8 cellular contexts compared by ENCODE assay signal in the genomic region with DNA sequence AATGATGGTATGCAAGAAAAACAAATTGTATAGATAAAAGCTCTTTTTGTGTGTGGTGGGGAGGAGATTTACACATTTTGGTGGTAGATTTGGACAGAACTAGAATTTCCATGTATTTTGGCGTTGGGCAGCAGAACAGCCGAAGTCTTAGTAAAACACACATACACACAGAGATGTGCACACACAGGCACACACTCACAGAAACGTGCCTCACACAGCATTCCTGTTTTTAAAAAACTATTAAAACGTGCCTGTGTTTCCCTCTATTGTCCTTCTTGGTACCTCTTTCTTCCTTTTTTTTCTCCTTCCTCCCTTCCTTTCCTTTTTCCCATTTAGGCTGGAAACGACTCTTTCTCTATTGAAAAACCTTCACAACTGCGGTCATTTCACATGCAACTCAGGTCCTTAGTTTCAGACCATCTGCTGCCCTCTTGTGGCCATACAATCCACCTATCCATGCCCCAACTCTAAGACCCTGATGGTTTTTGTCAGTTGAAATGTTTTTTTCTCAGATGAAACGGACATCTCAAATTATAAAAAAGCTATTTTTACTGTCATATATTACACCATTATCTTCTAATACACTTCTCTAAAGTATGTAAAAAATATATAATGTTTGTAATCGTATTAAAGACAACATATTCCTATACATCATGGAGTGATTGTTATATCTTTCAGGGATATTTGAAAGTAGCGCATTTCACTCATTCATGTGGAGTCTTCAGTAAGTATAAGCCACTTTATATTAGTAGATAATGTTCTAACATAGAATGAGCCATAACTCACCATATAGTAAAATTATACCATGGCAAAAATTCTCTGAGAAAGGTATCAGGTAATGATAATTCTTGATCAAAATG.
DNase-seq lines count a peak whose midpoint lies in the region; ATAC-seq, FAIRE-seq and TF ChIP-seq lines count a peak whose summit lies in the region.

No MANE protein-coding gene starts in this region.

- no peaks in the 10 kb centered on the region for H3K27me3 ChIP-seq in trophoblast cell (ENCODE audit: insufficient read depth, low read length)

- no peak overlapping the region for H3K27ac ChIP-seq in trophoblast cell (ENCODE audit: low read depth, low read length)

- no peak for TF ChIP-seq POLR2A in GM12891 (IDR thresholded peaks at IDR 0.05; ENCODE audit: low read depth, low read length)

- H3K79me1 ChIP-seq in trophoblast cell (ENCODE audit: low read length) = no peaks in the 10 kb centered on the region

- no peak overlapping the region for H3K4me3 ChIP-seq in trophoblast cell (ENCODE audit: low read depth, low read length)

- no CpG with 5 or more reads among the region's 9 CpGs for WGBS in trophoblast cell (ENCODE audit: extremely low coverage, insufficient coverage, insufficient read length)

- no peak overlapping the region for H3K4me2 ChIP-seq in trophoblast cell (ENCODE audit: low read length)

- H3K9ac ChIP-seq in trophoblast cell (ENCODE audit: low read length) = no peak overlapping the region

- DNase-seq in AG09319 (ENCODE audit: extremely low read depth, low read depth) = peak; percentile 20
- DNase-seq in GM12891 (ENCODE audit: insufficient read length, low spot score) = no peak
- peak; percentile 45 to 84 (median 83) for DNase-seq in NCI-H1417 (lab: John Stamatoyannopoulos, UW)
- DNase-seq in T1000 (lab: John Stamatoyannopoulos, UW) = peak; percentile 39
- no peak for DNase-seq in frontal cortex (ENCODE audit: low spot score in 2 of 2)
- peak; percentile 14 to 64 for DNase-seq in trophoblast cell
- no peak for DNase-seq in GOT3 (lab: John Stamatoyannopoulos, UW)

- no peaks in the 10 kb centered on the region for H3K4me1 ChIP-seq in trophoblast cell (ENCODE audit: control insufficient read depth in 1 of 2, insufficient read depth in 2 of 2, low read length in 2 of 2)

- no peak overlapping the region for H3K23ac ChIP-seq in trophoblast cell (ENCODE audit: low read length)

- no peaks in the 10 kb centered on the region for H3K36me3 ChIP-seq in trophoblast cell (ENCODE audit: control insufficient read depth in 1 of 2, insufficient read depth in 2 of 2, low read length in 2 of 2)

- H2AK5ac ChIP-seq in trophoblast cell (ENCODE audit: low read length) = no peak overlapping the region

- peak; percentile 82 for TF ChIP-seq CTCF in AG09319 (IDR thresholded peaks at IDR 0.05; ENCODE audit: low read depth, low read length)

- H3K79me2 ChIP-seq in trophoblast cell (ENCODE audit: control insufficient read depth, insufficient read depth, low read length, poor library complexity) = no peaks in the 10 kb centered on the region

- no peak for ATAC-seq in HG02840 (IDR thresholded peaks at IDR 0.05; ENCODE audit: low FRiP score, unreplicated experiment)

- no peak overlapping the region for H3K4ac ChIP-seq in trophoblast cell (ENCODE audit: low read depth, low read length)

- H3K9me3 ChIP-seq in trophoblast cell (ENCODE audit: insufficient read depth, low read depth, low read length) = no peaks in the 10 kb centered on the region

- no peak overlapping the region for H2BK5ac ChIP-seq in trophoblast cell (ENCODE audit: low read depth, low read length, poor library complexity)

- no peak overlapping the region for H4K12ac ChIP-seq in trophoblast cell (ENCODE audit: low read depth, low read length)

- peak; percentile 63 for FAIRE-seq in GM12891 (lab: Jason Lieb, UNC)
- FAIRE-seq in frontal cortex (lab: Jason Lieb, UNC) = peak; percentile 91

- H3K14ac ChIP-seq in trophoblast cell (ENCODE audit: low read length) = no peak overlapping the region

- no peak overlapping the region for H3K18ac ChIP-seq in trophoblast cell (ENCODE audit: low read length)

- no peak overlapping the region for H4K8ac ChIP-seq in trophoblast cell (ENCODE audit: low read depth, low read length)

- no peak overlapping the region for H4K91ac ChIP-seq in trophoblast cell (ENCODE audit: low read depth, low read length)

- no peak overlapping the region for H2AFZ ChIP-seq in trophoblast cell (ENCODE audit: insufficient read depth, low read length, poor library complexity)

- H2BK12ac ChIP-seq in trophoblast cell (ENCODE audit: low read length) = no peak overlapping the region

- H2BK120ac ChIP-seq in trophoblast cell (ENCODE audit: insufficient read depth, low read length, poor library complexity) = no peak overlapping the region

TF ChIP-seq in GM12891, 5 proteins besides CTCF, POLR2A, EP300 and RAD21:
- TF ChIP-seq SPI1 (IDR thresholded peaks at IDR 0.05; ENCODE audit: low read depth, low read length) (no peak), POLR2AphosphoS5 (IDR thresholded peaks at IDR 0.05; ENCODE audit: low read depth, low read length) (no peak), PAX5 (IDR thresholded peaks at IDR 0.05; ENCODE audit: insufficient read depth, low read length, severe bottlenecking) (no peak), POU2F2 (IDR thresholded peaks at IDR 0.05; ENCODE audit: low read depth, low read length) (no peak), TAF1 (IDR thresholded peaks at IDR 0.05; ENCODE audit: low read depth, low read length) (no peak)
TF ChIP-seq in GM12891: peak in this region for 0.

Comparison
In these comparisons a context has a peak if more than half of its experiments do, and no peak if none do; other contexts are left out.
1. DNase-seq: peak in AG09319 (single experiment), NCI-H1417 (3 of 3), T1000 (single experiment) and trophoblast cell (2 of 2); none in GM12891 (single experiment), frontal cortex (0 of 2) and GOT3 (single experiment).